In genomic region chr16:8872967-8873865, GRCh38 we compare ENCODE assay signal across 19 cellular contexts. TPM values are rescaled to one million over a fixed set of nuclear protein-coding genes. Genes with fewer than 3 reads are reported as not detected.
DNase-seq lines count a peak whose midpoint lies in the region; FAIRE-seq and TF ChIP-seq lines count a peak whose summit lies in the region.
"Had no signal": no experiment of that assay in that cellular context is flagged by ENCODE, and none has a peak within 500 bp of the region (broad histone marks: within the 10 kb centered on the region; RNA-seq: fewer than 3 reads in every experiment).

No MANE protein-coding gene starts in this region.

- no peak overlapping the region for H3K27ac Mint-ChIP-seq in endothelial cell (ENCODE audit: unreplicated experiment)
- H3K27ac Mint-ChIP-seq: activated CD4-positive, alpha-beta T cell treated with anti-CD3 and anti-CD28 coated beads for 36 hours; GM23338; stimulated activated effector memory CD8-positive, alpha-beta T cell treated with anti-CD3 and anti-CD28 coated beads, Interleukin-12 subunit alpha, Interleukin-12 subunit beta, amount 100 ng/mL, for 72 hours had no signal

- CTCF ChIA-PET in PC-9 (lab: Charles Lee): no interaction called here

- intact Hi-C loops in PC-9 (cut with micrococcal nuclease; ENCODE audit: unreplicated experiment): loop anchor here (10.0 kb wide), 1 partner anchor 222 kb away; the partner anchor contains the start of gene HAPSTR1

- H3K36me3 ChIP-seq in GM06990 (ENCODE audit: control insufficient read depth, insufficient read depth, low read length) (no peaks in the 10 kb centered on the region), PC-9 (ENCODE audit: low read depth) (no peaks in the 10 kb centered on the region), H7 (replicated peaks; ENCODE audit: control insufficient read depth, insufficient read depth, low read length) (no peaks in the 10 kb centered on the region), small intestine (ENCODE audit: control insufficient read depth in 2 of 2, insufficient read depth in 2 of 2, low read length in 2 of 2) (no peaks in the 10 kb centered on the region)
- H3K36me3 ChIP-seq: adrenal gland; BLaER1 treated with 17β-estradiol and CSF1 and Interleukin-3, amounts not matched to agents 10 nM and 100 nM had no signal

- H3K27ac ChIP-seq in 22Rv1: no peak overlapping the region
- no peak overlapping the region for H3K27ac ChIP-seq in PC-9
- H3K27ac ChIP-seq in small intestine (ENCODE audit: low read depth in 1 of 2, low read length in 1 of 2): no peak overlapping the region
- H3K27ac ChIP-seq: adrenal gland had no signal

- H3K4me1 ChIP-seq in PC-9 (replicated peaks; ENCODE audit: insufficient read depth) (peaks cover 37% of the 10 kb centered on the region), small intestine (ENCODE audit: control insufficient read depth in 2 of 2, insufficient read depth in 1 of 2, low read depth in 1 of 2, low read length in 1 of 2) (no peaks in the 10 kb centered on the region)

- POLR2A ChIA-PET in PC-9 (lab: Charles Lee; ENCODE audit: unreplicated experiment): interaction anchor here (0.7 kb wide), 1 partner anchor 17 kb away, joined by 15 read pairs; no protein-coding TSS in a partner anchor

- no peak overlapping the region for H2AFZ ChIP-seq in PC-9
- H2AFZ ChIP-seq: GM23338 had no signal

- H3K27me3 ChIP-seq in GM06990 (replicated peaks; ENCODE audit: control insufficient read depth, insufficient read depth, low read length) (no peaks in the 10 kb centered on the region), PC-9 (ENCODE audit: insufficient read depth, low read depth) (no peaks in the 10 kb centered on the region), H7 (ENCODE audit: control insufficient read depth, insufficient read depth, low read length) (no peaks in the 10 kb centered on the region), small intestine (ENCODE audit: control insufficient read depth in 2 of 2, insufficient read depth in 2 of 2, low read length in 2 of 2) (no peaks in the 10 kb centered on the region)
- H3K27me3 ChIP-seq: adrenal gland; BLaER1 treated with 17β-estradiol and CSF1 and Interleukin-3, amounts not matched to agents 10 nM and 100 nM had no signal

- H3K9me3 ChIP-seq in PC-9 (ENCODE audit: insufficient read depth, low read depth): no peaks in the 10 kb centered on the region
- H3K9me3 ChIP-seq in small intestine (ENCODE audit: control insufficient read depth, low read depth): no peaks in the 10 kb centered on the region
- H3K9me3 ChIP-seq: adrenal gland; BLaER1 treated with 17β-estradiol and CSF1 and Interleukin-3, amounts not matched to agents 10 nM and 100 nM had no signal

- DNase-seq in GM06990 (ENCODE audit: extremely low read depth, insufficient read length) (no peak), PC-9 (no peak), endothelial cell (ENCODE audit: low spot score) (no peak), DMS79 (lab: John Stamatoyannopoulos, UW) (no peak), H7 (no peak), NCI-H146 (lab: John Stamatoyannopoulos, UW) (no peak), small intestine (no peak)
- DNase-seq: activated CD4-positive, alpha-beta T cell treated with anti-CD3 and anti-CD28 coated beads for 36 hours; activated T-cell treated with anti-CD3 and anti-CD28 coated beads, Interleukin-2, amount 50 U/mL, for 48 hours; Kasumi-1; NK-92 treated with Interleukin-12 subunit alpha and Interleukin-12 subunit beta, amount 100 ng/mL, for 24 hours; stimulated activated CD4-positive, alpha-beta T cell treated with anti-CD3 and anti-CD28 coated beads, Interleukin-4, amount 100 ng/mL, for 1 hour; SW 1271 had no signal

- no TSS peak for BruUV-seq in PC-9 (replicated peaks; lab: Mats Ljungman, UMichigan)

- H3K4me1 Mint-ChIP-seq in endothelial cell (ENCODE audit: unreplicated experiment): peaks cover 4% of the 10 kb centered on the region

- no peaks in the 10 kb centered on the region for H3K36me3 Mint-ChIP-seq in endothelial cell (ENCODE audit: low read depth, unreplicated experiment)
- H3K36me3 Mint-ChIP-seq: stimulated activated effector memory CD8-positive, alpha-beta T cell treated with anti-CD3 and anti-CD28 coated beads, Interleukin-12 subunit alpha, Interleukin-12 subunit beta, amount 100 ng/mL, for 72 hours had no signal

- no peak overlapping the region for H3K4me2 ChIP-seq in PC-9
- H3K4me2 ChIP-seq: GM23338 had no signal

- no peak overlapping the region for H3K4me3 Mint-ChIP-seq in endothelial cell (ENCODE audit: unreplicated experiment)
- H3K4me3 Mint-ChIP-seq: activated CD4-positive, alpha-beta T cell treated with anti-CD3 and anti-CD28 coated beads for 36 hours; GM23338; stimulated activated effector memory CD8-positive, alpha-beta T cell treated with anti-CD3 and anti-CD28 coated beads, Interleukin-12 subunit alpha, Interleukin-12 subunit beta, amount 100 ng/mL, for 72 hours had no signal

- 84 to 88% (median 87%) methylated on average over 22 of the region's 22 CpGs for WGBS in small intestine, 3 donors

- H3F3A ChIP-seq in PC-9 (ENCODE audit: insufficient read depth, low read depth): peaks cover 39% of the 10 kb centered on the region

- H3K79me2 ChIP-seq in PC-9 (ENCODE audit: low read depth): peaks cover under 1% of the 10 kb centered on the region; the same call in 1 of the 2 replicates

- no peaks in the 10 kb centered on the region for H3K9me2 ChIP-seq in PC-9 (ENCODE audit: insufficient read depth)

- H4K20me1 ChIP-seq in PC-9 (ENCODE audit: insufficient read depth): no peaks in the 10 kb centered on the region

- TF ChIP-seq CTCF in 22Rv1 (IDR thresholded peaks at IDR 0.05): peak; percentile 28
- TF ChIP-seq CTCF in GM06990 (IDR thresholded peaks at IDR 0.05; ENCODE audit: insufficient read depth, low read length, poor library complexity, severe bottlenecking): peak; percentile 12
- peak; percentile 34; the same call in 1 of the 2 replicates for TF ChIP-seq CTCF in PC-9 (conservative IDR thresholded peaks at IDR 0.05)
- TF ChIP-seq CTCF in endothelial cell (IDR thresholded peaks at IDR 0.05; ENCODE audit: unreplicated experiment): peak; percentile 21

- no peak for FAIRE-seq in small intestine (lab: Jason Lieb, UNC)

- no peaks in the 10 kb centered on the region for H3K9me3 Mint-ChIP-seq in endothelial cell (ENCODE audit: unreplicated experiment)
- H3K9me3 Mint-ChIP-seq: GM23338; stimulated activated effector memory CD8-positive, alpha-beta T cell treated with anti-CD3 and anti-CD28 coated beads, Interleukin-12 subunit alpha, Interleukin-12 subunit beta, amount 100 ng/mL, for 72 hours had no signal

- peaks cover 4% of the 10 kb centered on the region for H3K27me3 Mint-ChIP-seq in endothelial cell (ENCODE audit: unreplicated experiment)
- H3K27me3 Mint-ChIP-seq: activated CD4-positive, alpha-beta T cell treated with anti-CD3 and anti-CD28 coated beads for 36 hours had no signal

- H3K4me3 ChIP-seq in GM06990 (replicated peaks; ENCODE audit: low read depth, low read length) (no peak overlapping the region), PC-9 (no peak overlapping the region), H7 (ENCODE audit: insufficient read depth, low read depth, low read length) (no peak overlapping the region), small intestine (ENCODE audit: low read depth in 1 of 2, low read length in 2 of 2) (no peak overlapping the region)
- H3K4me3 ChIP-seq: adrenal gland; BLaER1 treated with 17β-estradiol and CSF1 and Interleukin-3, amounts not matched to agents 10 nM and 100 nM; GM23338 had no signal

RNA-seq across cellular contexts. Expression of gene CARHSP1, which starts 4.4 kb away (rescaled TPM):
- total RNA-seq in PC-9 (2021) (179 and 186 TPM in 2 replicates), endothelial cell (ENCODE audit: unreplicated experiment) (127 TPM)
- 324 and 345 TPM in 2 replicates for total RNA-seq in H7 (2014; rRNA removed; shearing (Covaris generic))
- polyA plus RNA-seq in small intestine: 10 to 100 TPM; 51.6 to 92.8 (median 84.8) TPM

RNA-seq across cellular contexts. Expression of gene LITAFD, which starts 8.9 kb away (rescaled TPM):
- not detected in 2 replicates for total RNA-seq in PC-9 (2021)
- not detected for total RNA-seq in endothelial cell (ENCODE audit: unreplicated experiment)
- not detected in 2 replicates for total RNA-seq in H7 (2014; rRNA removed; shearing (Covaris generic))
- not detected for polyA plus RNA-seq in small intestine
- total RNA-seq: activated CD4-positive, alpha-beta T cell treated with anti-CD3 and anti-CD28 coated beads for 36 hours; adrenal gland; GM23338; kidney epithelial cell had no signal
- polyA plus RNA-seq: adrenal gland, GM23338 had no signal
